Comparison of ENCODE assay signal across 8 cellular contexts in the genomic region with DNA sequence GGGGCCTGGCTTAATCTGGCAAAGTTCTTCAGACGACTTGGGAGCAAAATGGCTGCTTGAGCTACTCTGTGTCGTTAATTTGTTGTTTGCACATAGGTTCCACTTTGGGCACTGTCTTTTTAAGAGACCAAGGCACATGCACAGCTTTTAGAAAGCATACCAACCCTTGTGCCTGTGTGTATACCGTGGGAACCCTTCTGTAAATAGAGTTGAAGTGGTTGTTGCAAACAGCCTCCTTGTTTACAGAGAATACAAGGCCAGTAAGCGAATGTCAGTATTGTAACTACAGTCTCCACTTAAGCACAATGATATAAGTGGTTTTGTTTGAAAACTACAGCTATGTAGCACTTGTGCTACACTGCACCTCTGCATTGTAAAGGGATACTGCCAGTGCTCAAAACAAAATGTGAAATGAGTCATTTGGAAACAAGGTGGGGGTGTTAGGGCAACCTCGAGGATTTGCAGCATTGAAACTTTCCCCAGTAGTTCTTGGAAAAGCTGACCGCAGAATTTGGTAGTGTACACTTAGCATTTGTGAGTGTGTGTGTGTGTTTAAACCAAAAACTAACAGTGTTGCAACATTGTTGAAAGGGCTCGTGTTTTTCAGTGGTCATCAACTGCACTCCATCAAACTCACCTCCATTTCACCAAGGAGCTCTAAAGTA.
DNase-seq lines count a peak whose midpoint lies in the region; ATAC-seq and TF ChIP-seq lines count a peak whose summit lies in the region.

No MANE protein-coding gene starts in this region.

- peak; percentile 92 for DNase-seq in activated CD4-positive, alpha-beta T cell treated with anti-CD3 and anti-CD28 coated beads, Interleukin-2, amount 10 ng/mL, durations not matched to agents 24 days and 14 days
- DNase-seq in osteocyte (ENCODE audit: extremely low spot score, unreplicated experiment) (no peak), nucleus accumbens (lab: John Stamatoyannopoulos, UW) (no peak), DMS114 treated with DMSO at 0.1 percent for 48 hours (lab: John Stamatoyannopoulos, UW; ENCODE audit: unreplicated experiment) (no peak), foreskin keratinocyte (no peak)

- no peak for TF ChIP-seq CTCF in osteocyte (IDR thresholded peaks at IDR 0.05)
- no peak for TF ChIP-seq CTCF in foreskin keratinocyte (conservative IDR thresholded peaks at IDR 0.05)

- no peaks in the 10 kb centered on the region for H3K27me3 Mint-ChIP-seq in activated CD4-positive, alpha-beta T cell treated with anti-CD3 and anti-CD28 coated beads, Interleukin-2, amount 10 ng/mL, durations not matched to agents 24 days and 14 days
- no peaks in the 10 kb centered on the region for H3K27me3 Mint-ChIP-seq in osteocyte (ENCODE audit: unreplicated experiment)

- peaks cover 5 to 17% of the 10 kb centered on the region in 2 donors for H3K36me3 ChIP-seq in muscle layer of duodenum (ENCODE audit: control insufficient read depth in 1 of 2, insufficient read depth in 2 of 2, low read length in 2 of 2)

- peak; percentile 25 for TF ChIP-seq POLR2A in GM18505 (IDR thresholded peaks at IDR 0.05; ENCODE audit: borderline replicate concordance, extremely low read depth, insufficient read depth, insufficient read length)

- H3K9me3 ChIP-seq in muscle layer of duodenum (ENCODE audit: control insufficient read depth in 1 of 2, low read length in 2 of 2) = no peaks in the 10 kb centered on the region

- H3K4me3 Mint-ChIP-seq in activated CD4-positive, alpha-beta T cell treated with anti-CD3 and anti-CD28 coated beads, Interleukin-2, amount 10 ng/mL, durations not matched to agents 24 days and 14 days = peak overlapping the region; percentile 60
- H3K4me3 Mint-ChIP-seq in osteocyte (ENCODE audit: unreplicated experiment) = no peak overlapping the region

- H3K27ac ChIP-seq in muscle layer of duodenum (ENCODE audit: low read length) (peak overlapping the region; percentile 35), foreskin keratinocyte (no peak overlapping the region)

- peak overlapping the region; percentile 82 for H3K27ac Mint-ChIP-seq in activated CD4-positive, alpha-beta T cell treated with anti-CD3 and anti-CD28 coated beads, Interleukin-2, amount 10 ng/mL, durations not matched to agents 24 days and 14 days
- no peak overlapping the region for H3K27ac Mint-ChIP-seq in osteocyte (ENCODE audit: unreplicated experiment)

- H3K4me1 Mint-ChIP-seq in activated CD4-positive, alpha-beta T cell treated with anti-CD3 and anti-CD28 coated beads, Interleukin-2, amount 10 ng/mL, durations not matched to agents 24 days and 14 days = peaks cover 47% of the 10 kb centered on the region
- no peaks in the 10 kb centered on the region for H3K4me1 Mint-ChIP-seq in osteocyte (ENCODE audit: unreplicated experiment)

- H3K36me3 Mint-ChIP-seq in activated CD4-positive, alpha-beta T cell treated with anti-CD3 and anti-CD28 coated beads, Interleukin-2, amount 10 ng/mL, durations not matched to agents 24 days and 14 days (ENCODE audit: low read depth) = peaks cover 76% of the 10 kb centered on the region
- peaks cover 10% of the 10 kb centered on the region for H3K36me3 Mint-ChIP-seq in osteocyte (ENCODE audit: unreplicated experiment)

- peaks cover 9% of the 10 kb centered on the region for H3K9me3 Mint-ChIP-seq in activated CD4-positive, alpha-beta T cell treated with anti-CD3 and anti-CD28 coated beads, Interleukin-2, amount 10 ng/mL, durations not matched to agents 24 days and 14 days
- H3K9me3 Mint-ChIP-seq in osteocyte (ENCODE audit: unreplicated experiment) = no peaks in the 10 kb centered on the region

- ATAC-seq in GM18505 (IDR thresholded peaks at IDR 0.05; ENCODE audit: unreplicated experiment) (peak; percentile 52), HG02870 (IDR thresholded peaks at IDR 0.05; ENCODE audit: unreplicated experiment) (peak; percentile 49), foreskin keratinocyte (no peak)

- H3K27me3 ChIP-seq in muscle layer of duodenum (ENCODE audit: low read depth, low read length) = no peaks in the 10 kb centered on the region
- no peaks in the 10 kb centered on the region for H3K27me3 ChIP-seq in foreskin keratinocyte

- H3K4me1 ChIP-seq in muscle layer of duodenum (ENCODE audit: control insufficient read depth in 1 of 2, insufficient read depth in 2 of 2, low read length in 2 of 2) (peaks cover 0 to 5% of the 10 kb centered on the region in 2 donors), foreskin keratinocyte (no peaks in the 10 kb centered on the region)

- H3K4me3 ChIP-seq in muscle layer of duodenum (ENCODE audit: low read depth in 1 of 2, low read length in 2 of 2) = no peak overlapping the region

- intact Hi-C loops in activated CD4-positive, alpha-beta T cell treated with anti-CD3 and anti-CD28 coated beads, Interleukin-2, amount 10 ng/mL, durations not matched to agents 24 days and 14 days (cut with micrococcal nuclease) = loop anchor here (1.0 to 10.0 kb wide), 10 partner anchors 21 to 219 kb away; a partner anchor contains a TSS
